ENCODE assay signal across 20 cellular contexts in the genomic region with DNA sequence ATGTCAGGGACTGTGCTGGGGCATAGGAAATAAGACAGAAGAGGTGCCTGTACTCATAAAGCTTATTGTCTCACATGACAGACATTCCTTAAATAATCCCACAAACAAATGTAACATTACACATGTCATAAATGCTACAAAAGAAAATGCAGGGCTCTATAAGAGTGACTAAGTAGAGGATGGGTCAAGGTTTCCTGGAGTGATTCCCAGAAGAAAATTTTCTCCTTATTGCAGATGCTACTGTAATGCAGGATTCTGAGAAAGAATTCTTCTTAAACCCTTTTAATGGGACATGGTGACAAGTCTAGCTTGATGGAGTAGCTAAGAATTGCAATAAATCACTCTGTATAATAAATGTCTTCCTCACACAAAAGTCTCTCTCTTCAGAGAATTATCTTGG. TPM values are rescaled to one million over a fixed set of nuclear protein-coding genes. Genes with fewer than 3 reads are reported as not detected.
DNase-seq lines count a peak whose midpoint lies in the region; ATAC-seq and TF ChIP-seq lines count a peak whose summit lies in the region.
"Had no signal": no experiment of that assay in that cellular context is flagged by ENCODE, and none has a peak within 500 bp of the region (broad histone marks: within the 10 kb centered on the region; RNA-seq: fewer than 3 reads in every experiment).

No MANE protein-coding gene starts in this region.

- intact Hi-C loops in right lobe of liver (cut with DNase I): no loop called here
- intact Hi-C loops in stomach (cut with DNase I; ENCODE audit: low total_unique reads): loop anchor here (10.0 kb wide), 1 partner anchor 272 kb away; no protein-coding TSS in a partner anchor

- H3K79me1 ChIP-seq in mesenchymal stem cell (replicated peaks; ENCODE audit: low read length, poor library complexity, severe bottlenecking): no peaks in the 10 kb centered on the region

- no peaks in the 10 kb centered on the region for H3K9me3 ChIP-seq in mesenchymal stem cell (ENCODE audit: control insufficient read depth, low read length)
- no peaks in the 10 kb centered on the region for H3K9me3 ChIP-seq in right lobe of liver
- H3K9me3 ChIP-seq in stomach: no peaks in the 10 kb centered on the region
- H3K9me3 ChIP-seq: heart right ventricle had no signal

- no peak for TF ChIP-seq EP300 in stomach (IDR thresholded peaks at IDR 0.05)

- POLR2A ChIA-PET in BJ (lab: Charles Lee): no interaction called here

- H2BK15ac ChIP-seq in mesenchymal stem cell (ENCODE audit: low read depth, poor library complexity, severe bottlenecking): no peak overlapping the region

- H4K91ac ChIP-seq in mesenchymal stem cell (ENCODE audit: low read length): no peak overlapping the region

- H3K4me2 ChIP-seq in mesenchymal stem cell (ENCODE audit: low read length, poor library complexity, severe bottlenecking): no peak overlapping the region

- H2BK120ac ChIP-seq in mesenchymal stem cell (ENCODE audit: low read depth, low read length): no peak overlapping the region

- no peak overlapping the region for H2BK5ac ChIP-seq in mesenchymal stem cell (ENCODE audit: low read depth, low read length, poor library complexity, severe bottlenecking)

- H3K36me3 ChIP-seq in BJ (ENCODE audit: control insufficient read depth, insufficient read depth, low read length) (no peaks in the 10 kb centered on the region), mesenchymal stem cell (ENCODE audit: control insufficient read depth in 1 of 2, insufficient read depth in 2 of 2, low read depth in 1 of 2, low read length in 2 of 2) (no peaks in the 10 kb centered on the region), right lobe of liver (no peaks in the 10 kb centered on the region), stomach (no peaks in the 10 kb centered on the region)

- CTCF ChIA-PET in BJ (lab: Yijun Ruan, JAX): interaction anchor here (1.0 to 6.8 kb wide), 9 partner anchors 8 to 274 kb away, joined by 3 to 58 read pairs (median 4); no protein-coding TSS in a partner anchor

- H2AK5ac ChIP-seq in mesenchymal stem cell (ENCODE audit: low read length, severe bottlenecking): no peak overlapping the region

- TF ChIP-seq CTCF in BJ (IDR thresholded peaks at IDR 0.05; ENCODE audit: insufficient read depth, low read depth, low read length) (no peak), astrocyte of the spinal cord (IDR thresholded peaks at IDR 0.05; ENCODE audit: low read depth, low read length) (no peak), right lobe of liver (IDR thresholded peaks at IDR 0.05) (no peak), stomach (IDR thresholded peaks at IDR 0.05) (no peak)

- no peak overlapping the region for H2AFZ ChIP-seq in mesenchymal stem cell (ENCODE audit: low read depth, low read length)

- H4K8ac ChIP-seq in mesenchymal stem cell (ENCODE audit: low read length): no peak overlapping the region

- no peak overlapping the region for H3K4me3 ChIP-seq in BJ (ENCODE audit: low read depth, low read length)
- no peak overlapping the region for H3K4me3 ChIP-seq in astrocyte of the spinal cord (ENCODE audit: low read depth, low read length)
- no peak overlapping the region for H3K4me3 ChIP-seq in mesenchymal stem cell (ENCODE audit: insufficient read depth in 1 of 2, low read depth in 1 of 2, low read length in 2 of 2)
- no peak overlapping the region for H3K4me3 ChIP-seq in right lobe of liver
- H3K4me3 ChIP-seq in stomach: no peak overlapping the region
- H3K4me3 ChIP-seq: heart right ventricle had no signal

- H2BK12ac ChIP-seq in mesenchymal stem cell (ENCODE audit: low read length in 2 of 2): no peak overlapping the region

- H3K27me3 ChIP-seq in BJ (ENCODE audit: control insufficient read depth, insufficient read depth, low read length) (no peaks in the 10 kb centered on the region), mesenchymal stem cell (ENCODE audit: control insufficient read depth in 1 of 2, insufficient read depth in 1 of 2, low read length in 2 of 2) (peaks cover 0 to 27% of the 10 kb centered on the region in 2 experiments), right lobe of liver (no peaks in the 10 kb centered on the region), stomach (no peaks in the 10 kb centered on the region)
- H3K27me3 ChIP-seq: heart right ventricle had no signal

- no peak for ATAC-seq in right lobe of liver
- ATAC-seq in GM21367 (IDR thresholded peaks at IDR 0.05; ENCODE audit: unreplicated experiment): no peak
- ATAC-seq: activated T-helper 17 cell treated with anti-CD3 and anti-CD28 coated beads, Interleukin-2, amount 50 U/mL, for 72 hours; esophagus mucosa; HCT116; heart right ventricle; stimulated activated memory B cell treated with anti-CD40 and anti-IgM and Interleukin-4, amounts not matched to agents 10 μg/mL and 1 μg/mL and 100 μg/mL, for 72 hours had no signal

- no peak for TF ChIP-seq POLR2A in right lobe of liver (IDR thresholded peaks at IDR 0.05)
- TF ChIP-seq POLR2A in stomach (IDR thresholded peaks at IDR 0.05): no peak

- in situ Hi-C loops in astrocyte of the spinal cord (cut with HindIII; ENCODE audit: low sequenced_read_pairs): no loop called here

- H3K27ac ChIP-seq in mesenchymal stem cell (ENCODE audit: low read length, poor library complexity, severe bottlenecking) (no peak overlapping the region), right lobe of liver (no peak overlapping the region), stomach (no peak overlapping the region)
- H3K27ac ChIP-seq: heart right ventricle had no signal

- H3K23ac ChIP-seq in mesenchymal stem cell (ENCODE audit: low read length in 2 of 2): no peak overlapping the region

- H3K9ac ChIP-seq in mesenchymal stem cell (ENCODE audit: low read length): no peak overlapping the region

- no peak overlapping the region for H3K4ac ChIP-seq in mesenchymal stem cell (ENCODE audit: low read depth in 1 of 2, low read length in 2 of 2)

- DNase-seq in BJ (ENCODE audit: low read depth): peak; percentile 75
- DNase-seq in M059J (ENCODE audit: low read depth): peak; percentile 90
- DNase-seq in astrocyte of the spinal cord (ENCODE audit: low read depth, low spot score): peak; percentile 59
- peak; percentile 56 for DNase-seq in mesenchymal stem cell
- DNase-seq in right lobe of liver: no peak
- no peak for DNase-seq in stomach
- no peak for DNase-seq in SW 1271 (lab: John Stamatoyannopoulos, UW)
- DNase-seq: activated CD4-positive, alpha-beta T cell treated with anti-CD3 and anti-CD28 coated beads for 4 hours; COR-L47; heart right ventricle; immature natural killer cell; NCI-H1930; NCI-H446; nucleus accumbens had no signal

- H3K4me1 ChIP-seq in mesenchymal stem cell (ENCODE audit: control insufficient read depth, insufficient read depth, low read depth, low read length): peaks cover 13% of the 10 kb centered on the region
- H3K4me1 ChIP-seq in right lobe of liver: peaks cover 0 to 2% (median 0%) of the 10 kb centered on the region in 4 donors
- peaks cover 0 to 17% (median 0%) of the 10 kb centered on the region in 4 donors for H3K4me1 ChIP-seq in stomach

- H3K18ac ChIP-seq in mesenchymal stem cell (ENCODE audit: low read depth in 1 of 2, low read length in 2 of 2): no peak overlapping the region

- no peak overlapping the region for H3K14ac ChIP-seq in mesenchymal stem cell (ENCODE audit: low read length in 2 of 2)

RNA-seq across cellular contexts. Expression of a gene that starts 55.7 kb away (rescaled TPM):
- polyA plus RNA-seq in BJ (2011; rRNA removed) (1.5 and 1.9 TPM in 2 replicates), stomach (under 1 TPM; 0.06 to 0.75 (median 0.46) TPM)
- 2.1 and 2.3 TPM in 2 replicates for polyA minus RNA-seq in BJ (2011; rRNA and poly(A)+ RNA removed)
- 2.4 and 7.2 TPM in 2 replicates for total RNA-seq in M059J (2014; rRNA removed; shearing (Covaris generic))
- 1.4 TPM for polyA plus RNA-seq in mesenchymal stem cell (2013, experiment 1 of 2)
- polyA plus RNA-seq in mesenchymal stem cell (2013, experiment 2 of 2): 0.86 TPM
- total RNA-seq in right lobe of liver (under 1 TPM; 0.06 to 0.88 (median 0.53) TPM), stomach (1 to 10 TPM in 1 of 5 donors, under 1 TPM in 3, not detected in 1; under 0.01 to 3.1 (median 0.44) TPM)
- total RNA-seq: activated T-helper 17 cell treated with anti-CD3 and anti-CD28 coated beads, Interleukin-2, amount 50 U/mL, for 72 hours had no signal
- polyA plus RNA-seq: IgD-negative memory B cell had no signal

Comparison
In these comparisons a context has a peak if more than half of its experiments do, and no peak if none do; other contexts are left out.
1. DNase-seq: peak in BJ (single experiment), M059J (single experiment), astrocyte of the spinal cord (single experiment) and mesenchymal stem cell (single experiment); none in right lobe of liver (0 of 3), stomach (single experiment) and SW 1271 (0 of 2).